25 cellular contexts compared by ENCODE assay signal in genomic region chr9:134262035-134262434, GRCh38.
"Had no signal": no experiment of that assay in that cellular context is flagged by ENCODE, and none has a peak within 500 bp of the region (broad histone marks: within the 10 kb centered on the region; RNA-seq: fewer than 3 reads in every experiment).

No MANE protein-coding gene starts in this region.

- ATAC-seq: effector memory CD8-positive, alpha-beta T cell; heart right ventricle; left colon; natural killer cell; pancreas; sciatic nerve; stimulated activated effector memory CD8-positive, alpha-beta T cell treated with anti-CD3 and anti-CD28 coated beads, Interleukin-12 subunit alpha, Interleukin-12 subunit beta, amount 100 ng/mL, for 72 hours had no signal

- H3K36me3 ChIP-seq: esophagus squamous epithelium, heart right ventricle, left ventricle myocardium inferior, neutrophil, pancreas, stomach, thyroid gland, upper lobe of left lung had no signal

- H3K9me3 ChIP-seq: esophagus squamous epithelium, heart right ventricle, left ventricle myocardium inferior, neutrophil, pancreas, stomach, thyroid gland, upper lobe of left lung had no signal

- H3K27me3 ChIP-seq: pancreas, thyroid gland had no signal

- H3K4me3 ChIP-seq: esophagus squamous epithelium, heart right ventricle, left ventricle myocardium inferior, lung, pancreas, smooth muscle cell, stomach, thyroid gland, upper lobe of left lung had no signal

- H3K4me1 ChIP-seq: esophagus squamous epithelium, pancreas, thyroid gland, upper lobe of left lung had no signal

- FAIRE-seq: endometrium, islet of Langerhans, pancreas had no signal

- DNase-seq: cortex of kidney; effector memory CD8-positive, alpha-beta T cell; esophagus squamous epithelium; foreskin melanocyte; glutamatergic neuron; heart right ventricle; hippocampal formation; left colon; left ventricle myocardium inferior; natural killer cell; retina; stimulated activated CD4-positive, alpha-beta T cell treated with anti-CD3 and anti-CD28 coated beads, Interleukin-2, amount 100 ng/mL, for 24 hours; stimulated activated CD4-positive, alpha-beta T cell treated with anti-CD3 and anti-CD28 coated beads, Interleukin-4, amount 100 ng/mL, for 24 hours; stimulated activated naive CD4-positive, alpha-beta T cell treated with Interleukin-2 at 50 U/mL for 16 hours; stomach; thyroid gland; upper lobe of left lung had no signal

- H3K4me2 ChIP-seq: smooth muscle cell had no signal

- H3K27ac ChIP-seq: esophagus squamous epithelium, heart right ventricle, left ventricle myocardium inferior, neutrophil, pancreas, stomach, thyroid gland, upper lobe of left lung had no signal
